24 cellular contexts compared by ENCODE assay signal in the genomic region with DNA sequence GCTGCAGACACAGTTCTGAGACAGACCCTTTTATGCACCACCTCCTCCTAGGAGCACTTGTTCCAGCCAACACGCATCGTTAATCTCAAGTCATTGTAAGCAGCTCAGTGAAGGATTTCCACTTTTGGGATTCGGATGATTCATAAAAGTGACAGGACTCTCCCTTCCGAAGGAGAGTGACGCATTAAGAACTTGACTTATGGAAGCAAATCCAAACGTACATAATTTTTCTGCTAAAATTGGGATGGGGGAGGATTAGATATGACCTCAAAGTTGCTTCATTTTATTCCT.
"Had no signal": no experiment of that assay in that cellular context is flagged by ENCODE, and none has a peak within 500 bp of the region (broad histone marks: within the 10 kb centered on the region; RNA-seq: fewer than 3 reads in every experiment).

No MANE protein-coding gene starts in this region.

- H3K9me3 Mint-ChIP-seq: activated B cell treated with CpG ODN at 0.5 μM for 24 hours; activated CD4-positive, alpha-beta T cell treated with anti-CD3 and anti-CD28 coated beads, Interleukin-2, amount 10 ng/mL, durations not matched to agents 24 days and 14 days; activated naive CD4-positive, alpha-beta T cell treated with anti-CD3 and anti-CD28 coated beads for 36 hours; activated T-cell treated with anti-CD3 and anti-CD28 coated beads, Interleukin-2, amount 50 U/mL, for 4 hours; activated T-helper 17 cell treated with anti-CD3 and anti-CD28 coated beads, Interleukin-2, amount 50 U/mL, for 72 hours had no signal

- H3K27ac ChIP-seq: brain microvascular endothelial cell, cardiac muscle cell had no signal

- H3K36me3 ChIP-seq: brain microvascular endothelial cell, cardiac muscle cell had no signal

- DNase-seq: activated B cell treated with CpG ODN at 0.5 μM for 24 hours; activated CD4-positive, alpha-beta T cell treated with anti-CD3 and anti-CD28 coated beads for 1 hour; activated CD4-positive, alpha-beta T cell treated with anti-CD3 and anti-CD28 coated beads, Interleukin-2, amount 10 ng/mL, durations not matched to agents 24 days and 14 days; activated CD4-positive, alpha-beta T cell treated with anti-CD3 and anti-CD28 coated beads, Interleukin-2, amount 50 U/mL, for 48 hours; activated CD8-positive, alpha-beta memory T cell treated with anti-CD3 and anti-CD28 coated beads for 24 hours; activated gamma-delta T cell; activated naive CD4-positive, alpha-beta T cell treated with anti-CD3 and anti-CD28 coated beads for 36 hours; activated T-cell treated with anti-CD3 and anti-CD28 coated beads, Interleukin-2, amount 50 U/mL, for 4 hours; amygdala; brain microvascular endothelial cell; Kasumi-1; KBM-7; NCI-H1105 treated with DMSO at 0.1 percent for 48 hours; NCI-H1436 treated with DMSO at 0.1 percent for 48 hours; NCI-H187; NCI-H2081 treated with DMSO at 0.1 percent for 48 hours; NCI-H446; NCI-H524; SIG-M5; T-helper 17 cell; T-helper 9 cell had no signal

- H3K27me3 Mint-ChIP-seq: activated CD4-positive, alpha-beta T cell treated with anti-CD3 and anti-CD28 coated beads, Interleukin-2, amount 10 ng/mL, durations not matched to agents 24 days and 14 days had no signal

- H3K27ac Mint-ChIP-seq: activated B cell treated with CpG ODN at 0.5 μM for 24 hours; activated CD4-positive, alpha-beta T cell treated with anti-CD3 and anti-CD28 coated beads, Interleukin-2, amount 10 ng/mL, durations not matched to agents 24 days and 14 days; activated naive CD4-positive, alpha-beta T cell treated with anti-CD3 and anti-CD28 coated beads for 36 hours; activated naive CD8-positive, alpha-beta T cell; activated T-helper 17 cell treated with anti-CD3 and anti-CD28 coated beads, Interleukin-2, amount 50 U/mL, for 72 hours; T-helper 17 cell had no signal

- H3K4me1 Mint-ChIP-seq: activated B cell treated with CpG ODN at 0.5 μM for 24 hours; activated CD4-positive, alpha-beta T cell treated with anti-CD3 and anti-CD28 coated beads, Interleukin-2, amount 10 ng/mL, durations not matched to agents 24 days and 14 days; activated T-helper 17 cell treated with anti-CD3 and anti-CD28 coated beads, Interleukin-2, amount 50 U/mL, for 72 hours; T-helper 17 cell had no signal

- H3K4me3 Mint-ChIP-seq: activated B cell treated with CpG ODN at 0.5 μM for 24 hours; activated CD4-positive, alpha-beta T cell treated with anti-CD3 and anti-CD28 coated beads, Interleukin-2, amount 10 ng/mL, durations not matched to agents 24 days and 14 days; activated naive CD4-positive, alpha-beta T cell treated with anti-CD3 and anti-CD28 coated beads for 36 hours; activated naive CD8-positive, alpha-beta T cell; activated T-cell treated with anti-CD3 and anti-CD28 coated beads, Interleukin-2, amount 50 U/mL, for 4 hours; activated T-helper 17 cell treated with anti-CD3 and anti-CD28 coated beads, Interleukin-2, amount 50 U/mL, for 72 hours; T-helper 17 cell had no signal

- ATAC-seq: activated T-cell treated with anti-CD3 and anti-CD28 coated beads, Interleukin-2, amount 50 U/mL, for 4 hours; activated T-helper 17 cell treated with anti-CD3 and anti-CD28 coated beads, Interleukin-2, amount 50 U/mL, for 72 hours; T-helper 17 cell had no signal

- H3K4me3 ChIP-seq: cardiac muscle cell had no signal

- H3K36me3 Mint-ChIP-seq: activated naive CD8-positive, alpha-beta T cell had no signal

- H3K27me3 ChIP-seq: cardiac muscle cell had no signal
